13 cellular contexts compared by ENCODE assay signal in the genomic region with DNA sequence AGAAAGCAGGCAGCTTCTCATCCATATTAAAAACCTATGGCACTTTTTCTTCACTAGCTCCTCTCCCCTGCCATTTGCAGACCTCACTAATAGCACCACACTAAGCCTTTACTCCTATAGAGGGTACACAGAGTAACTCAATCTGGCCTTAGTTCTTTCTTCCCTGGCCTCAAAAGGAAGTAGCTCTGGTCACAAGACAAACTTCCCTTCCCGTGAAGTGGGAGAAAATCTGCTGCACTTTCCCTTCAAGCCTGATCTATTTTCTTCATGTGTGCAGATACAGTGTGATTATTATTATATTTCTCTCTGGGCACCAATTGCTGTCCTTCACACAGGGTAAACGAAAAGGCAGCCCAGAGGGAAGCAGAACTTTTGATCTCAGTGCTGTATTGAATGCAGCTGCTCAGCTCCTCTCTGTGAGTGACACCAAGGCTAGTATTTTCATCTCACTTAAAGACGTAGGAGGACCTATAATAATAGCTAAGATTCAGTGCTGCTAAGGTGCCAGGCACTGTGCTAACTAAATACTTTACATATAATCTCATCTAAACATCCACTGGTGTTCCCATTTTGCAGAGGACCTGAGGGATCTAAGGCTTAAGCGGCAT.
DNase-seq lines count a peak whose midpoint lies in the region; ATAC-seq and TF ChIP-seq lines count a peak whose summit lies in the region.
"Had no signal": no experiment of that assay in that cellular context is flagged by ENCODE, and none has a peak within 500 bp of the region (broad histone marks: within the 10 kb centered on the region; RNA-seq: fewer than 3 reads in every experiment).

No MANE protein-coding gene starts in this region.

- no peaks in the 10 kb centered on the region for H3K27me3 ChIP-seq in OCI-LY3 (ENCODE audit: low read depth, low read length)

- H3K4me3 Mint-ChIP-seq in activated CD4-positive, alpha-beta T cell treated with anti-CD3 and anti-CD28 coated beads, Interleukin-2, amount 10 ng/mL, durations not matched to agents 24 days and 14 days = peak overlapping the region; percentile 16
- H3K4me3 Mint-ChIP-seq in neural crest cell = no peak overlapping the region
- H3K4me3 Mint-ChIP-seq: CD8-positive, alpha-beta T cell; GM23338 had no signal

- no peak for ATAC-seq in GM18511 (IDR thresholded peaks at IDR 0.05; ENCODE audit: unreplicated experiment)
- ATAC-seq: CD8-positive, alpha-beta T cell; GM23338 had no signal

- H3K4me2 ChIP-seq in OCI-LY3 (ENCODE audit: low read length) = peak overlapping the region; percentile 32; the same call in 1 of the 2 replicates
- H3K4me2 ChIP-seq: GM23338 had no signal

- H3K9me3 ChIP-seq in OCI-LY3 (ENCODE audit: insufficient read depth, low read length) = no peaks in the 10 kb centered on the region

- DNase-seq in activated CD4-positive, alpha-beta T cell treated with anti-CD3 and anti-CD28 coated beads, Interleukin-2, amount 10 ng/mL, durations not matched to agents 24 days and 14 days = no peak
- DNase-seq in activated CD4-positive, alpha-beta T cell treated with anti-CD3 and anti-CD28 coated beads for 48 hours = no peak
- DNase-seq in neural crest cell (ENCODE audit: low read depth, low spot score) = no peak
- no peak for DNase-seq in activated CD4-positive, CD25-positive, alpha-beta regulatory T cell (lab: John Stamatoyannopoulos, UW)
- DNase-seq in HUDEP-2 (lab: John Stamatoyannopoulos, UW; ENCODE audit: unreplicated experiment in 76 of 76) = no peak
- DNase-seq: activated CD4-positive, CD25-positive, alpha-beta regulatory T cell treated with anti-CD3 and anti-CD28 coated beads, Interleukin-2, amount 50 U/mL, for 72 hours; activated T-cell treated with anti-CD3 and anti-CD28 coated beads for 4 hours; CD8-positive, alpha-beta T cell; NCI-H82 had no signal

- peak overlapping the region; percentile 61 for H3K27ac Mint-ChIP-seq in activated CD4-positive, alpha-beta T cell treated with anti-CD3 and anti-CD28 coated beads, Interleukin-2, amount 10 ng/mL, durations not matched to agents 24 days and 14 days
- H3K27ac Mint-ChIP-seq in neural crest cell (ENCODE audit: unreplicated experiment) = peak overlapping the region; percentile 15
- H3K27ac Mint-ChIP-seq: CD8-positive, alpha-beta T cell; GM23338 had no signal

- no peaks in the 10 kb centered on the region for H3K27me3 Mint-ChIP-seq in activated CD4-positive, alpha-beta T cell treated with anti-CD3 and anti-CD28 coated beads, Interleukin-2, amount 10 ng/mL, durations not matched to agents 24 days and 14 days
- peaks cover 3% of the 10 kb centered on the region for H3K27me3 Mint-ChIP-seq in neural crest cell (ENCODE audit: low read depth)

- H4K20me1 ChIP-seq in OCI-LY3 (ENCODE audit: insufficient read depth, low read length) = no peaks in the 10 kb centered on the region

- peaks cover 37% of the 10 kb centered on the region for H3K4me1 ChIP-seq in OCI-LY3 (ENCODE audit: low read length)

- H3K27ac ChIP-seq in OCI-LY3 (ENCODE audit: low read length) (no peak overlapping the region), cingulate gyrus (ENCODE audit: low read depth, low read length) (peak overlapping the region; percentile 56)

- H2AFZ ChIP-seq in OCI-LY3 (ENCODE audit: low read depth, low read length) = peak overlapping the region; percentile 75; the same call in 1 of the 2 replicates
- H2AFZ ChIP-seq: GM23338 had no signal

- H3K36me3 Mint-ChIP-seq in activated CD4-positive, alpha-beta T cell treated with anti-CD3 and anti-CD28 coated beads, Interleukin-2, amount 10 ng/mL, durations not matched to agents 24 days and 14 days (ENCODE audit: low read depth) = peaks cover 4% of the 10 kb centered on the region
- H3K36me3 Mint-ChIP-seq in neural crest cell (ENCODE audit: low read depth) = no peaks in the 10 kb centered on the region
- H3K36me3 Mint-ChIP-seq: CD8-positive, alpha-beta T cell had no signal

- intact Hi-C loops in activated CD4-positive, alpha-beta T cell treated with anti-CD3 and anti-CD28 coated beads, Interleukin-2, amount 10 ng/mL, durations not matched to agents 24 days and 14 days (cut with micrococcal nuclease) = no loop called here

- H3K36me3 ChIP-seq in OCI-LY3 (replicated peaks; ENCODE audit: low read depth, low read length) = no peaks in the 10 kb centered on the region

- H3K4me3 ChIP-seq in OCI-LY3 (ENCODE audit: low read length) = no peak overlapping the region
- H3K4me3 ChIP-seq: GM23338 had no signal

- no peak overlapping the region for H3K9ac ChIP-seq in OCI-LY3 (ENCODE audit: low read length)

- TF ChIP-seq CTCF in OCI-LY3 (IDR thresholded peaks at IDR 0.05; ENCODE audit: low read depth, low read length) = no peak
- TF ChIP-seq CTCF in neural crest cell (conservative IDR thresholded peaks at IDR 0.05) = no peak

- H3K9me3 Mint-ChIP-seq in activated CD4-positive, alpha-beta T cell treated with anti-CD3 and anti-CD28 coated beads, Interleukin-2, amount 10 ng/mL, durations not matched to agents 24 days and 14 days = peaks cover 5% of the 10 kb centered on the region
- H3K9me3 Mint-ChIP-seq in neural crest cell = no peaks in the 10 kb centered on the region
- H3K9me3 Mint-ChIP-seq: CD8-positive, alpha-beta T cell; GM23338 had no signal

- H3K4me1 Mint-ChIP-seq in activated CD4-positive, alpha-beta T cell treated with anti-CD3 and anti-CD28 coated beads, Interleukin-2, amount 10 ng/mL, durations not matched to agents 24 days and 14 days = peaks cover 48% of the 10 kb centered on the region
- H3K4me1 Mint-ChIP-seq in neural crest cell = peaks cover 7% of the 10 kb centered on the region
- H3K4me1 Mint-ChIP-seq: GM23338 had no signal

- H3K79me2 ChIP-seq in OCI-LY3 (ENCODE audit: low read length) = no peaks in the 10 kb centered on the region
